In the genomic region with DNA sequence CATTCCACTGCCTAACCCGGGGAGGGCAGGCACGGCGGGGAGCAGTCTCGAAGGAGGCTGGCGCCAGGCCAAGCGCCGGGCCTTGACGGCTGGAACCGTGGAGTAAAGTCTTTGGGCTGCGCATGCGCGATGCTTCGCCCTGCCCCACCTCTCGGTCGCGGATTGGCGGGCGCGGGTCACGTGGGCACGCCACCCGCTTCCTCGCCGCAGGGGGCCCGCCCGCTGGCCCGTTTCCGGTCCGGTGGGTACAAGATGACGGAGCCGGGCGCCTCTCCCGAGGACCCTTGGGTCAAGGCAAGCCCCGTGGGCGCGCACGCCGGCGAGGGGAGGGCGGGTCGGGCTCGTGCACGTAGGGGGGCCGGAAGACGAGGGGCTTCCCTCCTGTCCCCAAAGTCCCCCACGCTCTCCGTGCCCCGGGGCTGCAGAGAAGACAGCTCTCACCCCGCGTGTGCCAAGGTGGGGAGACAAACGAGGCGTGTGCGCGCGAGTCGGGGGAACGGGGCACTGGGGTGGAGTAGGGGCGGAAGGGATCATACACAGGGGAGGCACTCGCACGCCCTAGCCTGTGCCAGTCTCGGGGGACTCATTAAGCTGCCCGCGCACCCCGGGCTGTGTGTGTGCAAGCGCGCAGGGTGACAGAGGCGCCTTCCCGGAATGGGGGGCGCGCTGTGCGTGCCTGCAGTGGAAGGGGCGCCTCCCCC, we compare ENCODE assay signal across 1 cellular context.
TF ChIP-seq lines count a peak whose summit lies in the region.

TSS of gene MLX (plus strand) at position 228 of the 701 bp plus-strand sequence. CDS start at position 253, 25 bp downstream.

TF ChIP-seq in HepG2, 621 proteins besides CTCF, POLR2A, EP300 and RAD21 (continued from another document and continues in another):
- TF ChIP-seq, protein P1, sequence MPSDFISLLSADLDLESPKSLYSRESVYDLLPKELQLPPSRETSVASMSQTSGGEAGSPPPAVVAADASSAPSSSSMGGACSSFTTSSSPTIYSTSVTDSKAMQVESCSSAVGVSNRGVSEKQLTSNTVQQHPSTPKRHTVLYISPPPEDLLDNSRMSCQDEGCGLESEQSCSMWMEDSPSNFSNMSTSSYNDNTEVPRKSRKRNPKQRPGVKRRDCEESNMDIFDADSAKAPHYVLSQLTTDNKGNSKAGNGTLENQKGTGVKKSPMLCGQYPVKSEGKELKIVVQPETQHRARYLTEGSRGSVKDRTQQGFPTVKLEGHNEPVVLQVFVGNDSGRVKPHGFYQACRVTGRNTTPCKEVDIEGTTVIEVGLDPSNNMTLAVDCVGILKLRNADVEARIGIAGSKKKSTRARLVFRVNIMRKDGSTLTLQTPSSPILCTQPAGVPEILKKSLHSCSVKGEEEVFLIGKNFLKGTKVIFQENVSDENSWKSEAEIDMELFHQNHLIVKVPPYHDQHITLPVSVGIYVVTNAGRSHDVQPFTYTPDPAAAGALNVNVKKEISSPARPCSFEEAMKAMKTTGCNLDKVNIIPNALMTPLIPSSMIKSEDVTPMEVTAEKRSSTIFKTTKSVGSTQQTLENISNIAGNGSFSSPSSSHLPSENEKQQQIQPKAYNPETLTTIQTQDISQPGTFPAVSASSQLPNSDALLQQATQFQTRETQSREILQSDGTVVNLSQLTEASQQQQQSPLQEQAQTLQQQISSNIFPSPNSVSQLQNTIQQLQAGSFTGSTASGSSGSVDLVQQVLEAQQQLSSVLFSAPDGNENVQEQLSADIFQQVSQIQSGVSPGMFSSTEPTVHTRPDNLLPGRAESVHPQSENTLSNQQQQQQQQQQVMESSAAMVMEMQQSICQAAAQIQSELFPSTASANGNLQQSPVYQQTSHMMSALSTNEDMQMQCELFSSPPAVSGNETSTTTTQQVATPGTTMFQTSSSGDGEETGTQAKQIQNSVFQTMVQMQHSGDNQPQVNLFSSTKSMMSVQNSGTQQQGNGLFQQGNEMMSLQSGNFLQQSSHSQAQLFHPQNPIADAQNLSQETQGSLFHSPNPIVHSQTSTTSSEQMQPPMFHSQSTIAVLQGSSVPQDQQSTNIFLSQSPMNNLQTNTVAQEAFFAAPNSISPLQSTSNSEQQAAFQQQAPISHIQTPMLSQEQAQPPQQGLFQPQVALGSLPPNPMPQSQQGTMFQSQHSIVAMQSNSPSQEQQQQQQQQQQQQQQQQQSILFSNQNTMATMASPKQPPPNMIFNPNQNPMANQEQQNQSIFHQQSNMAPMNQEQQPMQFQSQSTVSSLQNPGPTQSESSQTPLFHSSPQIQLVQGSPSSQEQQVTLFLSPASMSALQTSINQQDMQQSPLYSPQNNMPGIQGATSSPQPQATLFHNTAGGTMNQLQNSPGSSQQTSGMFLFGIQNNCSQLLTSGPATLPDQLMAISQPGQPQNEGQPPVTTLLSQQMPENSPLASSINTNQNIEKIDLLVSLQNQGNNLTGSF (CRISPR knock-in tag; IDR thresholded peaks at IDR 0.05), result no peak
- TF ChIP-seq KLF11 (CRISPR knock-in tag; IDR thresholded peaks at IDR 0.05) (peak; percentile 18; the same call in 1 of the 2 replicates), KDM2A (CRISPR knock-in tag; IDR thresholded peaks at IDR 0.05; ENCODE audit: borderline replicate concordance, low read depth) (peak; percentile 100), ZNF674 (CRISPR knock-in tag; IDR thresholded peaks at IDR 0.05; ENCODE audit: low read depth) (no peak), NFE2 (CRISPR knock-in tag; IDR thresholded peaks at IDR 0.05) (no peak; the same call in 1 of the 2 replicates), ZNF605 (CRISPR knock-in tag; IDR thresholded peaks at IDR 0.05) (peak; percentile 74; the same call in 1 of the 2 replicates), ZNF576 (CRISPR knock-in tag; IDR thresholded peaks at IDR 0.05) (no peak), ZFP90 (CRISPR knock-in tag; IDR thresholded peaks at IDR 0.05; ENCODE audit: borderline replicate concordance) (peak; percentile 78), KLF16 (CRISPR knock-in tag; IDR thresholded peaks at IDR 0.05) (peak in 1 of 2 experiments; percentile 82; a peak in 2 of 4 replicates), MTF2 (CRISPR knock-in tag; IDR thresholded peaks at IDR 0.05; ENCODE audit: borderline replicate concordance) (peak; percentile 89), ZNF766 (CRISPR knock-in tag; IDR thresholded peaks at IDR 0.05; ENCODE audit: borderline replicate concordance) (no peak; the same call in 1 of the 2 replicates), ZNF431 (CRISPR knock-in tag; IDR thresholded peaks at IDR 0.05; ENCODE audit: borderline replicate concordance, low read depth) (peak; percentile 70; the same call in 1 of the 2 replicates), GMEB1 (CRISPR knock-in tag; IDR thresholded peaks at IDR 0.05; ENCODE audit: borderline replicate concordance) (peak; percentile 96), ZNF792 (CRISPR knock-in tag; IDR thresholded peaks at IDR 0.05) (0 out of 2 replicates have a peak, but pooled peaks have one; percentile 39), ZGPAT (CRISPR knock-in tag; IDR thresholded peaks at IDR 0.05) (peak; percentile 98), RARA (CRISPR knock-in tag; IDR thresholded peaks at IDR 0.05) (peak; percentile 74), ATF6 (CRISPR knock-in tag; conservative IDR thresholded peaks at IDR 0.05) (0 out of 2 replicates have a peak, but pooled peaks have one; percentile 21), NPAS2 (CRISPR knock-in tag; IDR thresholded peaks at IDR 0.05; ENCODE audit: borderline replicate concordance) (no peak), THAP11 (CRISPR knock-in tag; IDR thresholded peaks at IDR 0.05) (peak; percentile 86), MXD4 (CRISPR knock-in tag; IDR thresholded peaks at IDR 0.05) (peak; percentile 92), BCL6 (CRISPR knock-in tag; IDR thresholded peaks at IDR 0.05) (peak; percentile 26), ARNT (IDR thresholded peaks at IDR 0.05) (no peak), BCL3 (CRISPR knock-in tag; IDR thresholded peaks at IDR 0.05) (peak; percentile 92), HMGA1 (CRISPR knock-in tag; conservative IDR thresholded peaks at IDR 0.05) (no peak), SAP130 (CRISPR knock-in tag; IDR thresholded peaks at IDR 0.05; ENCODE audit: low read depth) (peak; percentile 95), ARNTL (CRISPR knock-in tag; IDR thresholded peaks at IDR 0.05) (peak; percentile 95), AKAP8 (CRISPR knock-in tag; IDR thresholded peaks at IDR 0.05) (peak; percentile 90), MYPOP (CRISPR knock-in tag; IDR thresholded peaks at IDR 0.05) (no peak)
- TF ChIP-seq, protein P2, sequence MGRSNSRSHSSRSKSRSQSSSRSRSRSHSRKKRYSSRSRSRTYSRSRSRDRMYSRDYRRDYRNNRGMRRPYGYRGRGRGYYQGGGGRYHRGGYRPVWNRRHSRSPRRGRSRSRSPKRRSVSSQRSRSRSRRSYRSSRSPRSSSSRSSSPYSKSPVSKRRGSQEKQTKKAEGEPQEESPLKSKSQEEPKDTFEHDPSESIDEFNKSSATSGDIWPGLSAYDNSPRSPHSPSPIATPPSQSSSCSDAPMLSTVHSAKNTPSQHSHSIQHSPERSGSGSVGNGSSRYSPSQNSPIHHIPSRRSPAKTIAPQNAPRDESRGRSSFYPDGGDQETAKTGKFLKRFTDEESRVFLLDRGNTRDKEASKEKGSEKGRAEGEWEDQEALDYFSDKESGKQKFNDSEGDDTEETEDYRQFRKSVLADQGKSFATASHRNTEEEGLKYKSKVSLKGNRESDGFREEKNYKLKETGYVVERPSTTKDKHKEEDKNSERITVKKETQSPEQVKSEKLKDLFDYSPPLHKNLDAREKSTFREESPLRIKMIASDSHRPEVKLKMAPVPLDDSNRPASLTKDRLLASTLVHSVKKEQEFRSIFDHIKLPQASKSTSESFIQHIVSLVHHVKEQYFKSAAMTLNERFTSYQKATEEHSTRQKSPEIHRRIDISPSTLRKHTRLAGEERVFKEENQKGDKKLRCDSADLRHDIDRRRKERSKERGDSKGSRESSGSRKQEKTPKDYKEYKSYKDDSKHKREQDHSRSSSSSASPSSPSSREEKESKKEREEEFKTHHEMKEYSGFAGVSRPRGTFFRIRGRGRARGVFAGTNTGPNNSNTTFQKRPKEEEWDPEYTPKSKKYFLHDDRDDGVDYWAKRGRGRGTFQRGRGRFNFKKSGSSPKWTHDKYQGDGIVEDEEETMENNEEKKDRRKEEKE (IDR thresholded peaks at IDR 0.05), result no peak
- TF ChIP-seq, protein P3, sequence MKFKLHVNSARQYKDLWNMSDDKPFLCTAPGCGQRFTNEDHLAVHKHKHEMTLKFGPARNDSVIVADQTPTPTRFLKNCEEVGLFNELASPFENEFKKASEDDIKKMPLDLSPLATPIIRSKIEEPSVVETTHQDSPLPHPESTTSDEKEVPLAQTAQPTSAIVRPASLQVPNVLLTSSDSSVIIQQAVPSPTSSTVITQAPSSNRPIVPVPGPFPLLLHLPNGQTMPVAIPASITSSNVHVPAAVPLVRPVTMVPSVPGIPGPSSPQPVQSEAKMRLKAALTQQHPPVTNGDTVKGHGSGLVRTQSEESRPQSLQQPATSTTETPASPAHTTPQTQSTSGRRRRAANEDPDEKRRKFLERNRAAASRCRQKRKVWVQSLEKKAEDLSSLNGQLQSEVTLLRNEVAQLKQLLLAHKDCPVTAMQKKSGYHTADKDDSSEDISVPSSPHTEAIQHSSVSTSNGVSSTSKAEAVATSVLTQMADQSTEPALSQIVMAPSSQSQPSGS (CRISPR knock-in tag; IDR thresholded peaks at IDR 0.05), result peak; percentile 69; the same call in 1 of the 2 replicates
- TF ChIP-seq, protein P4, sequence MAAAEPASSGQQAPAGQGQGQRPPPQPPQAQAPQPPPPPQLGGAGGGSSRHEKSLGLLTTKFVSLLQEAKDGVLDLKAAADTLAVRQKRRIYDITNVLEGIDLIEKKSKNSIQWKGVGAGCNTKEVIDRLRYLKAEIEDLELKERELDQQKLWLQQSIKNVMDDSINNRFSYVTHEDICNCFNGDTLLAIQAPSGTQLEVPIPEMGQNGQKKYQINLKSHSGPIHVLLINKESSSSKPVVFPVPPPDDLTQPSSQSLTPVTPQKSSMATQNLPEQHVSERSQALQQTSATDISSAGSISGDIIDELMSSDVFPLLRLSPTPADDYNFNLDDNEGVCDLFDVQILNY (CRISPR knock-in tag; conservative IDR thresholded peaks at IDR 0.05), result no peak
- TF ChIP-seq, protein P5, sequence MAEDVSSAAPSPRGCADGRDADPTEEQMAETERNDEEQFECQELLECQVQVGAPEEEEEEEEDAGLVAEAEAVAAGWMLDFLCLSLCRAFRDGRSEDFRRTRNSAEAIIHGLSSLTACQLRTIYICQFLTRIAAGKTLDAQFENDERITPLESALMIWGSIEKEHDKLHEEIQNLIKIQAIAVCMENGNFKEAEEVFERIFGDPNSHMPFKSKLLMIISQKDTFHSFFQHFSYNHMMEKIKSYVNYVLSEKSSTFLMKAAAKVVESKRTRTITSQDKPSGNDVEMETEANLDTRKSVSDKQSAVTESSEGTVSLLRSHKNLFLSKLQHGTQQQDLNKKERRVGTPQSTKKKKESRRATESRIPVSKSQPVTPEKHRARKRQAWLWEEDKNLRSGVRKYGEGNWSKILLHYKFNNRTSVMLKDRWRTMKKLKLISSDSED (CRISPR knock-in tag; IDR thresholded peaks at IDR 0.05), result no peak; the same call in 1 of the 2 replicates
